Comparison of ENCODE assay signal across 8 cellular contexts in genomic region chr6:149544646-149545257, GRCh38. TPM values are rescaled to one million over a fixed set of nuclear protein-coding genes. Genes with fewer than 3 reads are reported as not detected.
DNase-seq lines count a peak whose midpoint lies in the region; ATAC-seq, FAIRE-seq and TF ChIP-seq lines count a peak whose summit lies in the region.

No MANE protein-coding gene starts in this region.

- SMC1A ChIA-PET in GM12878 (lab: Charles Lee; ENCODE audit: uncharacterized antibody, unreplicated experiment) = interaction anchor here (1.1 to 2.1 kb wide), 10 partner anchors 16 to 174 kb away, joined by 3 to 8 read pairs (median 5); partner anchors contain the start of gene LATS1

- H3K36me3 ChIP-seq in heart right ventricle = peaks cover 0 to 16% (median 10%) of the 10 kb centered on the region in 9 donors
- no peaks in the 10 kb centered on the region for H3K36me3 ChIP-seq in GM12878 (ENCODE audit: control insufficient read depth in 2 of 2, insufficient read depth in 2 of 2, low read length in 1 of 2)
- no peaks in the 10 kb centered on the region for H3K36me3 ChIP-seq in aorta (ENCODE audit: control insufficient read depth in 1 of 2, insufficient read depth in 2 of 2, low read length in 1 of 2)

- peak in 4 of 8 donors; percentile 0 to 4 (median 2) for ATAC-seq in heart right ventricle
- ATAC-seq in GM12878 = peak; percentile 10
- ATAC-seq in memory B cell (ENCODE audit: low read depth) = no peak
- no peak for ATAC-seq in aorta (ENCODE audit: low FRiP score)
- no peak for ATAC-seq in GM19328 (IDR thresholded peaks at IDR 0.05; ENCODE audit: unreplicated experiment)
- ATAC-seq in esophagus mucosa = no peak

- no peak for TF ChIP-seq EP300 in GM12878 (IDR thresholded peaks at IDR 0.05; ENCODE audit: borderline replicate concordance in 1 of 2, control insufficient read depth in 1 of 2, low read depth in 2 of 2, low read length in 2 of 2)

- WGBS in heart right ventricle, 2 donors = 27 to 30% methylated on average over 12 of the region's 12 CpGs
- 58% methylated on average over 12 of the region's 12 CpGs for WGBS in GM12878 (ENCODE audit: insufficient coverage, insufficient replicate concordance, low lambda C conversion rate, missing lambda C conversion rate)
- 24 to 27% methylated on average over 12 of the region's 12 CpGs for WGBS in aorta, 2 donors

- RAD21 ChIA-PET in GM12878 (lab: Charles Lee; ENCODE audit: unreplicated experiment) = interaction anchor here (1.4 kb wide), 1 partner anchor 55 kb away, joined by 10 read pairs; no protein-coding TSS in a partner anchor

- H3K9me3 Mint-ChIP-seq in memory B cell = no peaks in the 10 kb centered on the region

- POLR2A ChIA-PET in GM12878 (lab: Charles Lee) = interaction anchor here (0.6 to 2.2 kb wide), 5 partner anchors 18 to 1270 kb away, joined by 3 to 7 read pairs (median 3); no protein-coding TSS in a partner anchor

- TF ChIP-seq RAD21 in GM12878 (IDR thresholded peaks at IDR 0.05; ENCODE audit: insufficient read depth, low read depth, low read length) = no peak

- no peak for FAIRE-seq in GM12878 (lab: Jason Lieb, UNC)

- peaks cover 10% of the 10 kb centered on the region for H3K36me3 Mint-ChIP-seq in memory B cell

- H3K4me2 ChIP-seq in GM12878 (ENCODE audit: control insufficient read depth, insufficient read depth) = peak overlapping the region; percentile 93

- intact Hi-C loops in heart right ventricle (cut with DNase I) = loop anchor here in 3 of 10 donors (5.0 to 10.0 kb wide), 3 partner anchors 170 to 380 kb away; partner anchors contain the start of genes LATS1 (in 1 of the 3) and RAET1G (in 1 of the 3)
- intact Hi-C loops in cardiac septum (cut with DNase I) = loop anchor here (10.0 kb wide), 1 partner anchor 460 kb away; no protein-coding TSS in a partner anchor
- intact Hi-C loops in GM12878 (cut with micrococcal nuclease; ENCODE audit: unreplicated experiment) = no loop called here
- intact Hi-C loops in aorta (cut with DNase I) = no loop called here

- peak overlapping the region; percentile 76 for H3K9ac ChIP-seq in GM12878 (ENCODE audit: control insufficient read depth, insufficient read depth, low read length)

- H4K20me1 ChIP-seq in GM12878 (ENCODE audit: control insufficient read depth, insufficient read depth) = no peaks in the 10 kb centered on the region

- H3K27ac ChIP-seq in heart right ventricle (peak overlapping the region in 8 of 10 donors; percentile 93 to 99 (median 96)), GM12878 (ENCODE audit: control insufficient read depth, insufficient read depth) (peak overlapping the region; percentile 87; the same call in 1 of the 2 replicates), aorta (ENCODE audit: low read depth in 1 of 2, low read length in 2 of 2) (peak overlapping the region in 1 of 2 donors; percentile 82)

- peaks cover 3% of the 10 kb centered on the region for H3K27me3 Mint-ChIP-seq in memory B cell

- BruUV-seq in GM12878 (replicated peaks; lab: Mats Ljungman, UMichigan) = no TSS peak

- peak overlapping the region; percentile 98 for H3K4me3 Mint-ChIP-seq in memory B cell

- no peak for TF ChIP-seq CTCF in heart right ventricle (IDR thresholded peaks at IDR 0.05)
- TF ChIP-seq CTCF in GM12878 (IDR thresholded peaks at IDR 0.05 in 2 of 3, conservative IDR thresholded peaks at IDR 0.05 in 1 of 3; ENCODE audit: control insufficient read depth in 2 of 3, extremely low read depth in 1 of 3, insufficient read depth in 1 of 3, low read depth in 3 of 3, low read length in 3 of 3) = no peak

- peaks cover 33% of the 10 kb centered on the region for H3K4me1 Mint-ChIP-seq in memory B cell

- H3K27me3 ChIP-seq in heart right ventricle (peaks cover 0 to 3% (median 0%) of the 10 kb centered on the region in 7 donors), GM12878 (replicated peaks in 1 of 2; ENCODE audit: control insufficient read depth in 2 of 2, insufficient read depth in 2 of 2, low read length in 1 of 2) (no peaks in the 10 kb centered on the region; a peak in 1 of 4 replicates), aorta (ENCODE audit: control insufficient read depth in 1 of 2, insufficient read depth in 2 of 2, low read length in 1 of 2) (no peaks in the 10 kb centered on the region)

- peaks cover 43% of the 10 kb centered on the region for H3K79me2 ChIP-seq in GM12878 (ENCODE audit: control insufficient read depth, insufficient read depth, low read length)

- peak overlapping the region; percentile 99 for H3K27ac Mint-ChIP-seq in memory B cell

- in situ Hi-C loops in GM12878 (cut with MboI) = no loop called here

- no peak overlapping the region for H2AFZ ChIP-seq in GM12878 (ENCODE audit: control insufficient read depth, low read depth, low read length)

- DNase-seq in heart right ventricle = no peak
- DNase-seq in cardiac septum (ENCODE audit: low spot score) = no peak
- DNase-seq in GM12878 (ENCODE audit: low read depth, low spot score) = no peak
- no peak for DNase-seq in memory B cell (ENCODE audit: low spot score in 2 of 2)
- DNase-seq in aorta = no peak
- DNase-seq in SKM-1 treated with dmso at 0.1 percent for 144 hours (lab: John Stamatoyannopoulos, UW; ENCODE audit: unreplicated experiment) = no peak

- CTCF ChIA-PET in GM12878 (lab: Yijun Ruan, JAX) = interaction anchor here (0.9 to 5.2 kb wide), 14 partner anchors 16 to 539 kb away, joined by 3 to 20 read pairs (median 4); partner anchors contain the start of gene ZC3H12D

- no peak for TF ChIP-seq POLR2A in GM12878 (IDR thresholded peaks at IDR 0.05; ENCODE audit: low read depth, low read length)

- H3K9me3 ChIP-seq in heart right ventricle (no peaks in the 10 kb centered on the region), GM12878 (replicated peaks; ENCODE audit: control insufficient read depth, insufficient read depth, low read length) (no peaks in the 10 kb centered on the region), aorta (ENCODE audit: control insufficient read depth, low read length) (no peaks in the 10 kb centered on the region)

- peak overlapping the region; percentile 65 to 98 (median 86) for H3K4me3 ChIP-seq in heart right ventricle
- peak overlapping the region; percentile 92 for H3K4me3 ChIP-seq in GM12878
- H3K4me3 ChIP-seq in aorta (ENCODE audit: low read length in 2 of 2) = peak overlapping the region; percentile 61 to 85

- H3K4me1 ChIP-seq in heart right ventricle (peaks cover 6 to 39% (median 33%) of the 10 kb centered on the region in 9 donors), GM12878 (ENCODE audit: control insufficient read depth, insufficient read depth, low read length) (no peaks in the 10 kb centered on the region; the same call in 1 of the 2 replicates), aorta (ENCODE audit: control insufficient read depth in 1 of 2, insufficient read depth in 2 of 2, low read length in 2 of 2) (peaks cover 0 to 2% of the 10 kb centered on the region in 2 donors)

RNA-seq across cellular contexts. Expression of gene PPIL4, which starts 1.1 kb away (rescaled TPM):
- 10 to 100 TPM; 15.2 to 22.0 (median 18.1) TPM for total RNA-seq in heart right ventricle
- 10 to 100 TPM in 1 of 2 donors, 1 to 10 TPM in 1; 9.4 to 15.1 TPM for polyA plus RNA-seq in heart right ventricle
- total RNA-seq in cardiac septum = 18.6 TPM
- total RNA-seq in GM12878 (2013; cell fraction: nucleolus; rRNA removed) = 30.6 TPM in 2 replicates
- 11.9 and 18.0 TPM in 2 replicates for total RNA-seq in GM12878 (2014; rRNA removed)
- 27.2 and 28.4 TPM in 2 replicates for total RNA-seq in GM12878 (2014; rRNA removed; fragmentation: Illumina TruSeq; extraction: Trizol)
- total RNA-seq in GM12878 (2021) = 13.1 and 14.7 TPM in 2 replicates
- polyA plus RNA-seq in GM12878 (2011; ENCODE audit: low read depth) = 4.9 TPM
- polyA plus RNA-seq in GM12878 (2011; rRNA removed) = 8.0 and 12.9 TPM in 2 replicates
- polyA plus RNA-seq in GM12878 (2011; cell fraction: cytosol; rRNA removed) = 1.6 and 2.0 TPM in 2 replicates
- 4.0 and 6.4 TPM in 2 replicates for polyA plus RNA-seq in GM12878 (2011; cell fraction: nucleus; rRNA removed)
- polyA plus RNA-seq in GM12878 (2012) = 11.1 and 15.6 TPM in 2 replicates
- polyA plus RNA-seq in GM12878 (2014; fragmentation: Illumina TruSeq; extraction: Trizol) = 25.3 and 34.9 TPM in 2 replicates
- polyA plus RNA-seq in GM12878 (2014; fragmentation: Nextera tagmentation; extraction: Ambion mirVana) = 10 to 100 TPM; 24.7 to 25.9 TPM
- polyA plus RNA-seq in GM12878 (2014; rRNA removed) = 8.8 and 12.0 TPM in 2 replicates
- 10 to 100 TPM; 24.0 to 27.6 TPM for polyA plus RNA-seq in GM12878 (2016; fragmentation: Nextera tagmentation; extraction: Ambion mirVana)
- polyA minus RNA-seq in GM12878 (2011; rRNA and poly(A)+ RNA removed) = 3.9 and 5.7 TPM in 2 replicates
- polyA minus RNA-seq in GM12878 (2011; cell fraction: cytosol; rRNA and poly(A)+ RNA removed) = 3.0 and 4.8 TPM in 2 replicates
- 1.8 and 3.4 TPM in 2 replicates for polyA minus RNA-seq in GM12878 (2011; cell fraction: nucleus; rRNA and poly(A)+ RNA removed)
- total RNA-seq in aorta = 10 to 100 TPM; 30.7 to 34.4 TPM
- 10 to 100 TPM; 15.7 to 18.5 TPM for polyA plus RNA-seq in aorta
- 12.1 TPM for total RNA-seq in esophagus mucosa

RNA-seq across cellular contexts. Expression of gene GINM1, which starts 21.4 kb away (rescaled TPM):
- 10 to 100 TPM; 48.6 to 59.3 (median 55.7) TPM for total RNA-seq in heart right ventricle
- 10 to 100 TPM; 26.8 to 46.1 TPM for polyA plus RNA-seq in heart right ventricle
- 53.8 TPM for total RNA-seq in cardiac septum
- 32.0 and 35.4 TPM in 2 replicates for total RNA-seq in GM12878 (2013; cell fraction: nucleolus; rRNA removed)
- 30.8 and 35.4 TPM in 2 replicates for total RNA-seq in GM12878 (2014; rRNA removed)
- total RNA-seq in GM12878 (2014; rRNA removed; fragmentation: Illumina TruSeq; extraction: Trizol) = 37.3 and 37.4 TPM in 2 replicates
- total RNA-seq in GM12878 (2021) = 28.7 and 29.3 TPM in 2 replicates
- polyA plus RNA-seq in GM12878 (2011; ENCODE audit: low read depth) = 15.6 TPM
- polyA plus RNA-seq in GM12878 (2011; rRNA removed) = 21.3 and 31.0 TPM in 2 replicates
- polyA plus RNA-seq in GM12878 (2011; cell fraction: cytosol; rRNA removed) = 9.6 and 10.9 TPM in 2 replicates
- polyA plus RNA-seq in GM12878 (2011; cell fraction: nucleus; rRNA removed) = 5.8 and 6.3 TPM in 2 replicates
- polyA plus RNA-seq in GM12878 (2012) = 31.9 and 39.5 TPM in 2 replicates
- polyA plus RNA-seq in GM12878 (2014; fragmentation: Illumina TruSeq; extraction: Trizol) = 30.8 and 36.1 TPM in 2 replicates
- 10 to 100 TPM; 10.6 to 20.3 TPM for polyA plus RNA-seq in GM12878 (2014; fragmentation: Nextera tagmentation; extraction: Ambion mirVana)
- 28.0 and 31.0 TPM in 2 replicates for polyA plus RNA-seq in GM12878 (2014; rRNA removed)
- polyA plus RNA-seq in GM12878 (2016; fragmentation: Nextera tagmentation; extraction: Ambion mirVana) = 10 to 100 TPM; 37.9 to 38.1 TPM
- 6.1 and 7.5 TPM in 2 replicates for polyA minus RNA-seq in GM12878 (2011; rRNA and poly(A)+ RNA removed)
- polyA minus RNA-seq in GM12878 (2011; cell fraction: cytosol; rRNA and poly(A)+ RNA removed) = 7.8 and 9.6 TPM in 2 replicates
- polyA minus RNA-seq in GM12878 (2011; cell fraction: nucleus; rRNA and poly(A)+ RNA removed) = 2.5 and 3.4 TPM in 2 replicates
- 10 to 100 TPM; 67.2 to 68.1 TPM for total RNA-seq in aorta
- polyA plus RNA-seq in aorta = 10 to 100 TPM; 43.2 to 87.6 TPM
- 19.4 TPM for total RNA-seq in esophagus mucosa

RNA-seq across cellular contexts. Expression of gene ZC3H12D, which starts 59.9 kb away (rescaled TPM):
- total RNA-seq in heart right ventricle = 1 to 10 TPM in 1 of 10 donors, under 1 TPM in 9; 0.14 to 1.2 (median 0.31) TPM
- polyA plus RNA-seq in heart right ventricle = under 1 TPM; 0.19 to 0.95 TPM
- total RNA-seq in cardiac septum = 0.35 TPM
- total RNA-seq in GM12878 (2013; cell fraction: nucleolus; rRNA removed) = 90.8 and 98.3 TPM in 2 replicates
- total RNA-seq in GM12878 (2014; rRNA removed) = 9.4 and 10.8 TPM in 2 replicates
- total RNA-seq in GM12878 (2014; rRNA removed; fragmentation: Illumina TruSeq; extraction: Trizol) = 10.2 and 10.3 TPM in 2 replicates
- total RNA-seq in GM12878 (2021) = 14.1 and 15.7 TPM in 2 replicates
- 3.9 TPM for polyA plus RNA-seq in GM12878 (2011; ENCODE audit: low read depth)
- polyA plus RNA-seq in GM12878 (2011; rRNA removed) = 28.0 and 29.7 TPM in 2 replicates
- polyA plus RNA-seq in GM12878 (2011; cell fraction: cytosol; rRNA removed) = 25.0 and 25.5 TPM in 2 replicates
- 30.1 and 38.8 TPM in 2 replicates for polyA plus RNA-seq in GM12878 (2011; cell fraction: nucleus; rRNA removed)
- 6.1 and 8.0 TPM in 2 replicates for polyA plus RNA-seq in GM12878 (2012)
- 7.0 and 8.2 TPM in 2 replicates for polyA plus RNA-seq in GM12878 (2014; fragmentation: Illumina TruSeq; extraction: Trizol)
- 1 to 10 TPM; 1.4 to 2.0 TPM for polyA plus RNA-seq in GM12878 (2014; fragmentation: Nextera tagmentation; extraction: Ambion mirVana)
- polyA plus RNA-seq in GM12878 (2014; rRNA removed) = 11.6 and 13.0 TPM in 2 replicates
- 1 to 10 TPM; 2.3 to 2.6 TPM for polyA plus RNA-seq in GM12878 (2016; fragmentation: Nextera tagmentation; extraction: Ambion mirVana)
- 18.9 and 37.1 TPM in 2 replicates for polyA minus RNA-seq in GM12878 (2011; rRNA and poly(A)+ RNA removed)
- 17.2 and 21.9 TPM in 2 replicates for polyA minus RNA-seq in GM12878 (2011; cell fraction: cytosol; rRNA and poly(A)+ RNA removed)
- polyA minus RNA-seq in GM12878 (2011; cell fraction: nucleus; rRNA and poly(A)+ RNA removed) = 21.0 and 31.8 TPM in 2 replicates
- total RNA-seq in aorta = 1 to 10 TPM; 1.2 to 3.0 TPM
- 1 to 10 TPM in 1 of 2 donors, under 1 TPM in 1; 0.10 to 1.9 TPM for polyA plus RNA-seq in aorta
- total RNA-seq in esophagus mucosa = 0.36 TPM
